ENCODE assay signal across 14 cellular contexts in genomic region chr4:26867914-26868684, GRCh38. TPM values are rescaled to one million over a fixed set of nuclear protein-coding genes. Genes with fewer than 3 reads are reported as not detected.
A peak's percentile ranks its signal among the peaks of the same experiment; 100 is the strongest.
DNase-seq lines count a peak whose midpoint lies in the region; ATAC-seq, FAIRE-seq and TF ChIP-seq lines count a peak whose summit lies in the region.
"Had no signal": no experiment of that assay in that cellular context is flagged by ENCODE, and none has a peak within 500 bp of the region (broad histone marks: within the 10 kb centered on the region; RNA-seq: fewer than 3 reads in every experiment).

No MANE protein-coding gene starts in this region.

- ATAC-seq in K562 (peak; percentile 79), mucosa of descending colon (peak; percentile 23), GM21423 (IDR thresholded peaks at IDR 0.05; ENCODE audit: unreplicated experiment) (no peak), HG03439 (IDR thresholded peaks at IDR 0.05; ENCODE audit: unreplicated experiment) (no peak)

- DNase-seq in H4 (ENCODE audit: low spot score) (peak; percentile 26), K562 (ENCODE audit: extremely low read depth in 1 of 4, low spot score in 3 of 4) (peak in 2 of 4 experiments; percentile 20 to 38), mucosa of descending colon (no peak), G401 (ENCODE audit: low spot score) (no peak), pons (ENCODE audit: low spot score) (no peak)
- DNase-seq: Caco-2, caudate nucleus, HCEC 1CT, retina, uterus had no signal

- peaks cover 0 to 15% (median 3%) of the 10 kb centered on the region in 11 experiments; a peak in 10 of 22 replicates for H3K9me3 ChIP-seq in BLaER1 treated with 17β-estradiol and CSF1 and Interleukin-3, amounts not matched to agents 10 nM and 100 nM (replicated peaks in 1 of 11)
- H3K9me3 ChIP-seq in K562 (replicated peaks; ENCODE audit: control insufficient read depth, insufficient read depth, low read depth, low read length) (no peaks in the 10 kb centered on the region), mucosa of descending colon (no peaks in the 10 kb centered on the region)
- H3K9me3 ChIP-seq: Caco-2, SJSA1, uterus had no signal

- FAIRE-seq in K562 (lab: Jason Lieb, UNC): peak; percentile 46

- peaks cover 22% of the 10 kb centered on the region; the same call in 2 of the 3 replicates for H3K79me2 ChIP-seq in K562 (ENCODE audit: control insufficient read depth, insufficient read depth, low read length)

- H3K4me3 ChIP-seq in BLaER1 treated with 17β-estradiol and CSF1 and Interleukin-3, amounts not matched to agents 10 nM and 100 nM: 0 out of 20 replicates have a peak overlapping the region, but pooled peaks of 2 of the 10 experiments have one; percentile 9 to 16
- H3K4me3 ChIP-seq in K562 (no peak overlapping the region), mucosa of descending colon (no peak overlapping the region)
- H3K4me3 ChIP-seq: SJSA1, uterus had no signal

- POLR2A ChIA-PET in K562 (lab: Yijun Ruan, JAX): no interaction called here

- TF ChIP-seq EP300 in K562 (IDR thresholded peaks at IDR 0.05; ENCODE audit: low read length): no peak

- no peaks in the 10 kb centered on the region for H3K9me1 ChIP-seq in K562 (ENCODE audit: control insufficient read depth, insufficient read depth, low read length)

- H3K27ac ChIP-seq in BLaER1 treated with 17β-estradiol and CSF1 and Interleukin-3, amounts not matched to agents 10 nM and 100 nM: peak overlapping the region; percentile 27 to 63 (median 49); a peak in 18 of 22 replicates
- peak overlapping the region; percentile 17; the same call in 1 of the 3 replicates for H3K27ac ChIP-seq in K562 (ENCODE audit: extremely low read depth, low read depth, low read length)
- H3K27ac ChIP-seq: SJSA1 had no signal

- 21% methylated on average over 3 of the region's 3 CpGs for WGBS in K562 (ENCODE audit: insufficient coverage, low coverage, missing lambda C conversion rate)

- no peak for TF ChIP-seq CTCF in K562 (IDR thresholded peaks at IDR 0.05 in 2 of 3, conservative IDR thresholded peaks at IDR 0.05 in 1 of 3; ENCODE audit: insufficient read depth in 2 of 3, low read depth in 1 of 3, low read length in 3 of 3)
- TF ChIP-seq CTCF in mucosa of descending colon (IDR thresholded peaks at IDR 0.05): no peak

- TF ChIP-seq RAD21 in K562 (CRISPR knock-in tag; conservative IDR thresholded peaks at IDR 0.05 in 1 of 2, IDR thresholded peaks at IDR 0.05 in 1 of 2): no peak

- intact Hi-C loops in K562 (cut with micrococcal nuclease) (loop anchor here (10.0 kb wide), 1 partner anchor 413 kb away; no protein-coding TSS in a partner anchor), mucosa of descending colon (cut with DNase I, micrococcal nuclease) (loop anchor here in 1 of 2 donors (10.0 kb wide), 1 partner anchor 137 kb away; no protein-coding TSS in a partner anchor)

- no peaks in the 10 kb centered on the region for H3K27me3 ChIP-seq in BLaER1 treated with 17β-estradiol and CSF1 and Interleukin-3, amounts not matched to agents 10 nM and 100 nM
- H3K27me3 ChIP-seq in K562 (ENCODE audit: control insufficient read depth in 2 of 2, insufficient read depth in 2 of 2, low read length in 2 of 2): no peaks in the 10 kb centered on the region
- H3K27me3 ChIP-seq: SJSA1, uterus had no signal

- no TSS peak for BruUV-seq in K562 (replicated peaks; lab: Mats Ljungman, UMichigan)

- peaks cover 0 to 46% (median 19%) of the 10 kb centered on the region in 11 experiments; a peak in 15 of 22 replicates for H3K36me3 ChIP-seq in BLaER1 treated with 17β-estradiol and CSF1 and Interleukin-3, amounts not matched to agents 10 nM and 100 nM
- H3K36me3 ChIP-seq in K562 (ENCODE audit: control insufficient read depth, insufficient read depth, low read length) (no peaks in the 10 kb centered on the region), mucosa of descending colon (ENCODE audit: low read depth) (no peaks in the 10 kb centered on the region)
- H3K36me3 ChIP-seq: SJSA1, uterus had no signal

- CTCF ChIA-PET in K562 (lab: Yijun Ruan, JAX; ENCODE audit: low intra/inter-chr PET ratio): no interaction called here

- H3K9ac ChIP-seq in BLaER1 treated with 17β-estradiol and CSF1 and Interleukin-3, amounts not matched to agents 10 nM and 100 nM: peak overlapping the region in 9 of 11 experiments; percentile 20 to 53 (median 33); a peak in 11 of 22 replicates
- H3K9ac ChIP-seq in K562 (ENCODE audit: insufficient read depth in 1 of 2, low read depth in 2 of 2, low read length in 2 of 2): peak overlapping the region in 1 of 2 experiments; percentile 42; a peak in 3 of 4 replicates

- peak overlapping the region; percentile 48 for H2AFZ ChIP-seq in K562 (ENCODE audit: low read depth, low read length)

- H3K4me1 ChIP-seq in BLaER1 treated with 17β-estradiol and CSF1 and Interleukin-3, amounts not matched to agents 10 nM and 100 nM: peaks cover 38 to 86% (median 72%) of the 10 kb centered on the region in 10 experiments
- H3K4me1 ChIP-seq in K562 (replicated peaks in 1 of 2; ENCODE audit: control insufficient read depth in 2 of 2, insufficient read depth in 2 of 2, low read length in 2 of 2): peaks cover 10 to 15% of the 10 kb centered on the region in 2 experiments; a peak in 4 of 5 replicates
- peaks cover 6% of the 10 kb centered on the region for H3K4me1 ChIP-seq in mucosa of descending colon (ENCODE audit: low read depth)
- H3K4me1 ChIP-seq: SJSA1 had no signal

- peak overlapping the region; percentile 66 to 84 (median 74) for H3K4me2 ChIP-seq in BLaER1 treated with 17β-estradiol and CSF1 and Interleukin-3, amounts not matched to agents 10 nM and 100 nM
- peak overlapping the region; percentile 54 for H3K4me2 ChIP-seq in K562 (ENCODE audit: insufficient read depth, low read length)

- no peak for TF ChIP-seq POLR2A in K562 (conservative IDR thresholded peaks at IDR 0.05)

- in situ Hi-C loops in K562 (cut with MboI): no loop called here
- in situ Hi-C loops in G401 (cut with HindIII; ENCODE audit: low sequenced_read_pairs): no loop called here

- peaks cover 0 to 88% (median 19%) of the 10 kb centered on the region in 11 experiments; a peak in 11 of 22 replicates for H4K20me1 ChIP-seq in BLaER1 treated with 17β-estradiol and CSF1 and Interleukin-3, amounts not matched to agents 10 nM and 100 nM
- no peaks in the 10 kb centered on the region for H4K20me1 ChIP-seq in K562 (replicated peaks; ENCODE audit: control insufficient read depth, insufficient read depth, low read length)

TF ChIP-seq in K562, 482 proteins besides CTCF, POLR2A, EP300 and RAD21 (continues in another document):
- TF ChIP-seq ZNF431 (CRISPR knock-in tag; IDR thresholded peaks at IDR 0.05) (no peak), ZHX1 (conservative IDR thresholded peaks at IDR 0.05; ENCODE audit: low read length) (no peak), MAZ (CRISPR knock-in tag; conservative IDR thresholded peaks at IDR 0.05 in 1 of 2, IDR thresholded peaks at IDR 0.05 in 1 of 2) (no peak)

RNA-seq across cellular contexts. Expression of gene STIM2, which starts 7.5 kb away (rescaled TPM):
- 34.2 and 44.4 TPM in 2 replicates for total RNA-seq in H4 (2014; rRNA removed; shearing (Covaris generic))
- total RNA-seq in K562 (2011; cell fraction: chromatin; rRNA removed; ENCODE audit: low replicate concordance): 20.8 and 31.2 TPM in 2 replicates
- 19.7 and 25.0 TPM in 2 replicates for total RNA-seq in K562 (2011; cell fraction: nucleolus; rRNA removed)
- 29.2 and 44.9 TPM in 2 replicates for total RNA-seq in K562 (2011; cell fraction: nucleoplasm; rRNA removed)
- total RNA-seq in K562 (2014; rRNA removed) (12.8 and 13.3 TPM in 2 replicates), K562 (2014; rRNA removed; fragmentation: Illumina TruSeq; extraction: Trizol) (13.8 and 15.4 TPM in 2 replicates), K562 (2015; rRNA removed; fragmentation: Illumina TruSeq; extraction: Trizol) (17.6 and 21.8 TPM in 2 replicates), K562 (2021) (25.7 and 26.8 TPM in 2 replicates), mucosa of descending colon (10 to 100 TPM; 22.2 to 32.4 (median 23.5) TPM)
- polyA plus RNA-seq in K562 (2011; rRNA removed) (20.4 and 25.6 TPM in 2 replicates), K562 (2014; fragmentation: Illumina TruSeq; extraction: Trizol) (11.3 and 14.8 TPM in 2 replicates), K562 (2014; fragmentation: Nextera tagmentation; extraction: Ambion mirVana) (10 to 100 TPM in 1 of 2 experiments, 1 to 10 TPM in 1; 7.2 to 12.6 TPM), K562 (2014; rRNA removed) (16.7 TPM in 2 replicates)
- 15.5 and 16.3 TPM in 2 replicates for polyA plus RNA-seq in K562 (2011; cell fraction: cytosol; rRNA removed)
- polyA plus RNA-seq in K562 (2011; cell fraction: nucleus; rRNA removed): 77.9 and 90.8 TPM in 2 replicates
- polyA plus RNA-seq in K562 (2012): 18.2 and 24.6 TPM in 2 replicates
- 15.1 and 23.5 TPM in 2 replicates for polyA minus RNA-seq in K562 (2011; rRNA and poly(A)+ RNA removed)
- 5.2 and 6.7 TPM in 2 replicates for polyA minus RNA-seq in K562 (2011; cell fraction: cytosol; rRNA and poly(A)+ RNA removed)
- polyA minus RNA-seq in K562 (2011; cell fraction: nucleus; rRNA and poly(A)+ RNA removed): 22.5 and 32.1 TPM in 2 replicates
- 27.4 and 35.5 TPM in 2 replicates for total RNA-seq in G401 (2014; rRNA removed; shearing (Covaris generic))

Comparison
In these comparisons a context has a peak if more than half of its experiments do, and no peak if none do; other contexts are left out.
1. ATAC-seq: peak in K562 (single experiment) and mucosa of descending colon (single experiment); none in GM21423 (single experiment) and HG03439 (single experiment).